Comparison of ENCODE assay signal across 4 cellular contexts in genomic region chr19:45095496-45096413, GRCh38.
TF ChIP-seq lines count a peak whose summit lies in the region.

No MANE protein-coding gene starts in this region.

TF ChIP-seq in SK-N-SH, 30 proteins besides CTCF, POLR2A, EP300 and RAD21:
- TF ChIP-seq RFX5 (IDR thresholded peaks at IDR 0.05; ENCODE audit: low read length): no peak
- no peak for TF ChIP-seq MAX (IDR thresholded peaks at IDR 0.05; ENCODE audit: low read depth)
- TF ChIP-seq POLR2AphosphoS5 (IDR thresholded peaks at IDR 0.05; ENCODE audit: low read depth, low read length): no peak
- no peak for TF ChIP-seq ELF1 (IDR thresholded peaks at IDR 0.05)
- no peak for TF ChIP-seq USF2 (IDR thresholded peaks at IDR 0.05; ENCODE audit: borderline replicate concordance, low read depth, low read length)
- no peak for TF ChIP-seq CHD2 (IDR thresholded peaks at IDR 0.05; ENCODE audit: low read length, partially characterized antibody)
- TF ChIP-seq FOSL2 (IDR thresholded peaks at IDR 0.05; ENCODE audit: borderline replicate concordance, low read depth): no peak
- TF ChIP-seq FOXJ3 (CRISPR knock-in tag; IDR thresholded peaks at IDR 0.05): no peak
- TF ChIP-seq GABPA (IDR thresholded peaks at IDR 0.05; ENCODE audit: low read depth): no peak
- no peak for TF ChIP-seq ZBTB33 (IDR thresholded peaks at IDR 0.05; ENCODE audit: borderline replicate concordance, low read depth)
- no peak for TF ChIP-seq NFIC (IDR thresholded peaks at IDR 0.05; ENCODE audit: borderline replicate concordance)
TF ChIP-seq in SK-N-SH: peak in this region for 0.

TF ChIP-seq in SK-N-SH treated with all-trans-retinoic acid at 6 μM for 48 hours, 23 proteins besides CTCF, POLR2A, EP300 and RAD21 (continues in another document):
- TF ChIP-seq PATZ1 (CRISPR knock-in tag; IDR thresholded peaks at IDR 0.05; ENCODE audit: borderline replicate concordance) (no peak), TCF4 (CRISPR knock-in tag; IDR thresholded peaks at IDR 0.05; ENCODE audit: borderline replicate concordance) (no peak), RARB (CRISPR knock-in tag; IDR thresholded peaks at IDR 0.05) (no peak), ZFP3 (CRISPR knock-in tag; IDR thresholded peaks at IDR 0.05) (no peak), ESRRG (CRISPR knock-in tag; IDR thresholded peaks at IDR 0.05) (no peak), ZNF565 (CRISPR knock-in tag; conservative IDR thresholded peaks at IDR 0.05; ENCODE audit: low read depth) (no peak), BACH2 (CRISPR knock-in tag; IDR thresholded peaks at IDR 0.05; ENCODE audit: borderline replicate concordance) (no peak), ARNTL (CRISPR knock-in tag; IDR thresholded peaks at IDR 0.05; ENCODE audit: borderline replicate concordance, low read depth) (no peak), CREB5 (CRISPR knock-in tag; IDR thresholded peaks at IDR 0.05; ENCODE audit: low read depth) (no peak), CSRNP3 (CRISPR knock-in tag; IDR thresholded peaks at IDR 0.05) (no peak), CSDC2 (CRISPR knock-in tag; IDR thresholded peaks at IDR 0.05) (no peak), PPARA (CRISPR knock-in tag; IDR thresholded peaks at IDR 0.05; ENCODE audit: borderline replicate concordance) (no peak), GLIS3 (CRISPR knock-in tag; IDR thresholded peaks at IDR 0.05) (no peak)

TF ChIP-seq in HCT116, 20 proteins besides CTCF, POLR2A, EP300 and RAD21:
- no peak for TF ChIP-seq EGR1 (IDR thresholded peaks at IDR 0.05; ENCODE audit: low read depth)
- TF ChIP-seq JUND (IDR thresholded peaks at IDR 0.05): no peak
- TF ChIP-seq EZH2 (IDR thresholded peaks at IDR 0.05): no peak
- TF ChIP-seq ZBTB33 (IDR thresholded peaks at IDR 0.05; ENCODE audit: extremely low read depth, insufficient replicate concordance, low read length): no peak
- no peak for TF ChIP-seq CBX3 (IDR thresholded peaks at IDR 0.05; ENCODE audit: low read depth)
- TF ChIP-seq CEBPB (IDR thresholded peaks at IDR 0.05; ENCODE audit: low read depth): no peak
- no peak for TF ChIP-seq EZH2phosphoT487 (IDR thresholded peaks at IDR 0.05; ENCODE audit: borderline replicate concordance)

TF ChIP-seq in GM12878, 131 proteins besides CTCF, POLR2A, EP300 and RAD21:
- TF ChIP-seq ZNF207 (IDR thresholded peaks at IDR 0.05; ENCODE audit: borderline replicate concordance) (no peak), MYC (IDR thresholded peaks at IDR 0.05; ENCODE audit: insufficient read depth, insufficient read length, insufficient replicate concordance, low read length, severe bottlenecking) (no peak), ASH2L (IDR thresholded peaks at IDR 0.05; ENCODE audit: borderline replicate concordance, low read depth) (no peak), RB1 (IDR thresholded peaks at IDR 0.05; ENCODE audit: borderline replicate concordance) (no peak), HDAC2 (IDR thresholded peaks at IDR 0.05) (no peak), ZZZ3 (IDR thresholded peaks at IDR 0.05; ENCODE audit: control insufficient read depth, insufficient read length, low read depth) (no peak), ZNF274 (IDR thresholded peaks at IDR 0.05; ENCODE audit: insufficient read depth, insufficient read length) (no peak), TBL1XR1 (IDR thresholded peaks at IDR 0.05; ENCODE audit: low read depth, low read length) (no peak), ZNF622 (IDR thresholded peaks at IDR 0.05) (no peak), BRCA1 (IDR thresholded peaks at IDR 0.05; ENCODE audit: low read depth, low read length) (no peak), YY1 (IDR thresholded peaks at IDR 0.05; ENCODE audit: low read depth, low read length) (no peak), IRF3 (IDR thresholded peaks at IDR 0.05) (no peak), RELA (IDR thresholded peaks at IDR 0.05; ENCODE audit: borderline replicate concordance, partially characterized antibody) (no peak), TCF3 (IDR thresholded peaks at IDR 0.05; ENCODE audit: borderline replicate concordance, insufficient read depth, low read depth, low read length) (no peak), SKIL (IDR thresholded peaks at IDR 0.05; ENCODE audit: low read depth, poor library complexity, severe bottlenecking) (no peak), TCF7 (IDR thresholded peaks at IDR 0.05; ENCODE audit: borderline replicate concordance) (no peak), KDM1A (IDR thresholded peaks at IDR 0.05; ENCODE audit: borderline replicate concordance) (no peak)
